15 cellular contexts compared by ENCODE assay signal in the genomic region with DNA sequence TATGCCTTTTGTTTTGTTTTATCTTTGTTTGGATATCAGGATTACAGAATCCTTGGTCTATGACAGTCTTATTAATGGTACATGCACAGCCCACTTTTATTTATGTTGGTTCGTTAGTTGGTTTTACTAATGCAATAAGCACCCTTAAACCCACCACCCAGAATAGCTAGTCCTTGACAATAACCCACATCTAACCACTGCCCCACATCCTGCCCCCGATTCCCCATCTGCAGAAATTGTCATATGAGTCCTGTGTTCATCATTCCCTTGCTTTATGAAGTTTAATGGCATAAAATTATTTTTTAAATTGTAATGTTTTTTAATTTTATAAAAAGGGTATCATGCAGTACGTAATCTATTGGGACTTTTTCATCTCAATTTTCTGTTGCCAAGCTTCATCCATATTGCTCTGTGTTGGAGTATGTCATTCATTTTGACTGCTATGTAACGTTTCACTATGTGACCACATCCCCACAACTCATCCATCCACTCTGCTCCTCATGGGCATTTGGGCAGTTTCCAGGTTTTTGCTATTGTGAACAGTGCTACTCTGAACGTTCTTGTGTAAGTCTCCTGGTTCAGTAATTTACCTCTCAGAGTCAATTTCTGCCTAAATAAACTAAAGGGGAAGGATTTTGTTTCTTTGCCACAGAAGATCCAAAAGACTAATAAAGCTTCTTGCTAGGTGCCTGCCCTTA.
"Had no signal": no experiment of that assay in that cellular context is flagged by ENCODE, and none has a peak within 500 bp of the region (broad histone marks: within the 10 kb centered on the region; RNA-seq: fewer than 3 reads in every experiment).

No MANE protein-coding gene starts in this region.

- DNase-seq: activated B cell treated with CpG ODN at 0.5 μM for 24 hours; activated CD4-positive, alpha-beta T cell treated with anti-CD3 and anti-CD28 coated beads for 36 hours; activated CD4-positive, alpha-beta T cell treated with anti-CD3 and anti-CD28 coated beads, Interleukin-2, amount 50 U/mL, for 4 hours; activated CD8-positive, alpha-beta memory T cell treated with anti-CD3 and anti-CD28 coated beads, Interleukin-2, amount 50 U/mL, for 4 hours; caudate nucleus; effector memory CD4-positive, alpha-beta T cell; hippocampal formation; mucosa of descending colon; psoas muscle; right cardiac atrium; stimulated activated CD4-positive, alpha-beta T cell treated with anti-CD3 and anti-CD28 coated beads, Interleukin-4, amount 100 ng/mL, for 24 hours; substantia nigra; T-helper 9 cell had no signal

- H3K36me3 ChIP-seq: tibial nerve had no signal

- H3K27ac ChIP-seq: psoas muscle, tibial nerve had no signal

- ATAC-seq: esophagus mucosa, mucosa of descending colon, right cardiac atrium had no signal

- H3K9me3 ChIP-seq: mucosa of descending colon, tibial nerve had no signal

- H3K27me3 ChIP-seq: tibial nerve had no signal

- H3K4me3 ChIP-seq: mucosa of descending colon, psoas muscle, tibial nerve had no signal
